ENCODE assay signal across 15 cellular contexts in genomic region chr6:154849475-154849874, GRCh38.
DNase-seq lines count a peak whose midpoint lies in the region; ATAC-seq and TF ChIP-seq lines count a peak whose summit lies in the region.
"Had no signal": no experiment of that assay in that cellular context is flagged by ENCODE, and none has a peak within 500 bp of the region (broad histone marks: within the 10 kb centered on the region; RNA-seq: fewer than 3 reads in every experiment).

No MANE protein-coding gene starts in this region.

- no peaks in the 10 kb centered on the region for H3K9me3 ChIP-seq in CD4-positive, CD25-positive, alpha-beta regulatory T cell (ENCODE audit: control insufficient read depth in 2 of 2, low read length in 2 of 2)
- H3K9me3 ChIP-seq in SK-N-MC (ENCODE audit: low read depth, low read length) (no peaks in the 10 kb centered on the region), osteoblast (ENCODE audit: low read depth, low read length) (no peaks in the 10 kb centered on the region), mammary epithelial cell (replicated peaks; ENCODE audit: insufficient read depth, low read length) (no peaks in the 10 kb centered on the region), mucosa of descending colon (no peaks in the 10 kb centered on the region)
- H3K9me3 ChIP-seq: Peyer's patch had no signal

- no peak for TF ChIP-seq CTCF in fibroblast of villous mesenchyme (IDR thresholded peaks at IDR 0.05; ENCODE audit: insufficient read depth, low read depth, low read length)
- TF ChIP-seq CTCF in osteoblast (IDR thresholded peaks at IDR 0.05; ENCODE audit: extremely low read depth, low read depth, low read length): no peak
- no peak for TF ChIP-seq CTCF in mammary epithelial cell (conservative IDR thresholded peaks at IDR 0.05 in 1 of 2, IDR thresholded peaks at IDR 0.05 in 1 of 2; ENCODE audit: extremely low read depth in 1 of 2, insufficient read depth in 1 of 2, low read depth in 1 of 2, low read length in 2 of 2)
- TF ChIP-seq CTCF in mucosa of descending colon (IDR thresholded peaks at IDR 0.05): no peak
- no peak for TF ChIP-seq CTCF in GM13977 (IDR thresholded peaks at IDR 0.05; ENCODE audit: extremely low read depth, insufficient read depth, missing control alignments)

- H4K20me1 ChIP-seq in osteoblast (ENCODE audit: insufficient read depth, low read length) (peaks cover 47% of the 10 kb centered on the region), mammary epithelial cell (ENCODE audit: insufficient read depth, low read length) (no peaks in the 10 kb centered on the region)

- no peaks in the 10 kb centered on the region for H3K36me3 ChIP-seq in CD4-positive, CD25-positive, alpha-beta regulatory T cell (ENCODE audit: control insufficient read depth, insufficient read depth, low read length)
- H3K36me3 ChIP-seq in SK-N-MC (ENCODE audit: insufficient read depth, low read length) (peaks cover 45% of the 10 kb centered on the region), osteoblast (ENCODE audit: insufficient read depth, low read length) (peaks cover 3% of the 10 kb centered on the region), mammary epithelial cell (ENCODE audit: insufficient read depth, low read length) (no peaks in the 10 kb centered on the region), mucosa of descending colon (ENCODE audit: low read depth) (no peaks in the 10 kb centered on the region)
- H3K36me3 ChIP-seq: Peyer's patch had no signal

- no peak for ATAC-seq in CD4-positive, CD25-positive, alpha-beta regulatory T cell (ENCODE audit: low read depth in 2 of 2)
- no peak for ATAC-seq in mucosa of descending colon

- no peak overlapping the region for H3K4me3 ChIP-seq in CD4-positive, CD25-positive, alpha-beta regulatory T cell (ENCODE audit: low read depth, low read length)
- H3K4me3 ChIP-seq in SK-N-MC: no peak overlapping the region
- H3K4me3 ChIP-seq in fibroblast of villous mesenchyme (ENCODE audit: low read depth, low read length): no peak overlapping the region
- H3K4me3 ChIP-seq in osteoblast (ENCODE audit: insufficient read depth, low read length): no peak overlapping the region
- no peak overlapping the region for H3K4me3 ChIP-seq in mammary epithelial cell (replicated peaks in 1 of 3; ENCODE audit: insufficient read depth in 1 of 3, low read depth in 2 of 3, low read length in 3 of 3)
- H3K4me3 ChIP-seq in mucosa of descending colon: no peak overlapping the region
- H3K4me3 ChIP-seq: Peyer's patch had no signal

- BruUV-seq in mammary epithelial cell (replicated peaks; lab: Mats Ljungman, UMichigan): no TSS peak

- H3K36me3 Mint-ChIP-seq in CD4-positive, CD25-positive, alpha-beta regulatory T cell: peaks cover 37% of the 10 kb centered on the region

- in situ Hi-C loops in mammary epithelial cell (cut with MboI; ENCODE audit: low sequenced_read_pairs in 2 of 2): no loop called here
- in situ Hi-C loops in GM13977 (cut with MboI; ENCODE audit: low pct_unique_long_range_greater_than_20kb, low sequenced_read_pairs, unreplicated experiment): no loop called here

- H3K4me1 Mint-ChIP-seq in CD4-positive, CD25-positive, alpha-beta regulatory T cell: peaks cover 20 to 51% (median 32%) of the 10 kb centered on the region in 4 donors

- peak overlapping the region in 2 of 3 donors; percentile 34 to 47 for H3K27ac Mint-ChIP-seq in CD4-positive, CD25-positive, alpha-beta regulatory T cell
- H3K27ac Mint-ChIP-seq: IgD-negative memory B cell had no signal

- H3K4me1 ChIP-seq in CD4-positive, CD25-positive, alpha-beta regulatory T cell (ENCODE audit: control insufficient read depth, insufficient read depth, low read length, poor library complexity, severe bottlenecking): no peaks in the 10 kb centered on the region
- H3K4me1 ChIP-seq in osteoblast (ENCODE audit: insufficient read depth, low read length) (peaks cover 2% of the 10 kb centered on the region), mammary epithelial cell (ENCODE audit: insufficient read depth, low read length) (no peaks in the 10 kb centered on the region), mucosa of descending colon (ENCODE audit: low read depth) (no peaks in the 10 kb centered on the region)

- H3K79me2 ChIP-seq in osteoblast (ENCODE audit: insufficient read depth, low read length) (peaks cover 85% of the 10 kb centered on the region), mammary epithelial cell (ENCODE audit: insufficient read depth, low read length) (peaks cover 64% of the 10 kb centered on the region)

- WGBS in mammary epithelial cell (ENCODE audit: low coverage, missing lambda C conversion rate): 100% methylated on average over 1 of the region's 1 CpG

- no peaks in the 10 kb centered on the region for H3K27me3 Mint-ChIP-seq in CD4-positive, CD25-positive, alpha-beta regulatory T cell
- H3K27me3 Mint-ChIP-seq: IgD-negative memory B cell had no signal

- H3K9ac ChIP-seq in SK-N-MC (ENCODE audit: insufficient read length): no peak overlapping the region
- H3K9ac ChIP-seq in mammary epithelial cell (ENCODE audit: insufficient read depth, low read length): no peak overlapping the region

- intact Hi-C loops in mammary epithelial cell (cut with micrococcal nuclease) (no loop called here), mucosa of descending colon (cut with DNase I, micrococcal nuclease) (no loop called here)

- no peaks in the 10 kb centered on the region for H3K9me3 Mint-ChIP-seq in CD4-positive, CD25-positive, alpha-beta regulatory T cell
- H3K9me3 Mint-ChIP-seq: IgD-negative memory B cell had no signal

- no peak overlapping the region for H3K4me3 Mint-ChIP-seq in CD4-positive, CD25-positive, alpha-beta regulatory T cell
- H3K4me3 Mint-ChIP-seq: IgD-negative memory B cell had no signal

- no peak overlapping the region for H3K27ac ChIP-seq in CD4-positive, CD25-positive, alpha-beta regulatory T cell (ENCODE audit: insufficient read depth, low read length, poor library complexity, severe bottlenecking)
- peak overlapping the region; percentile 51 for H3K27ac ChIP-seq in SK-N-MC
- H3K27ac ChIP-seq in osteoblast (ENCODE audit: low read depth, low read length): no peak overlapping the region
- no peak overlapping the region for H3K27ac ChIP-seq in mammary epithelial cell (ENCODE audit: insufficient read depth, low read depth, low read length)
- H3K27ac ChIP-seq: Peyer's patch had no signal

- DNase-seq in CD4-positive, CD25-positive, alpha-beta regulatory T cell: no peak
- DNase-seq in SK-N-MC (ENCODE audit: low read depth, low spot score) (no peak), fibroblast of villous mesenchyme (ENCODE audit: low read depth) (peak; percentile 17), osteoblast (ENCODE audit: insufficient read length, low spot score, missing footprints) (peak; percentile 13), mammary epithelial cell (no peak), mucosa of descending colon (no peak), GM13977 (ENCODE audit: low spot score) (no peak)
- DNase-seq: COR-L47, GOT3, Karpas-422, NCI-H1694 treated with DMSO at 0.1 percent for 48 hours, NCI-H2081 treated with DMSO at 0.1 percent for 48 hours, NCI-H524 treated with DMSO at 0.1 percent for 48 hours, Peyer's patch had no signal

- dilution Hi-C loops in mammary epithelial cell (cut with HindIII; ENCODE audit: low sequenced_read_pairs): no loop called here

- CTCF ChIA-PET in mammary epithelial cell (lab: Charles Lee; ENCODE audit: low non-redundant PET): no interaction called here

- H3K27me3 ChIP-seq in CD4-positive, CD25-positive, alpha-beta regulatory T cell (ENCODE audit: control insufficient read depth, insufficient read depth, low read length): no peaks in the 10 kb centered on the region
- H3K27me3 ChIP-seq in osteoblast (ENCODE audit: insufficient read depth, low read length): no peaks in the 10 kb centered on the region
- no peaks in the 10 kb centered on the region for H3K27me3 ChIP-seq in mammary epithelial cell (ENCODE audit: insufficient read depth, low read length)
- H3K27me3 ChIP-seq: Peyer's patch had no signal

- H3K4me2 ChIP-seq in osteoblast (ENCODE audit: insufficient read depth, low read length): no peak overlapping the region
- H3K4me2 ChIP-seq in mammary epithelial cell (ENCODE audit: insufficient read depth, low read depth, low read length): no peak overlapping the region

- H2AFZ ChIP-seq in osteoblast (ENCODE audit: low read length): no peak overlapping the region
- no peak overlapping the region for H2AFZ ChIP-seq in mammary epithelial cell (ENCODE audit: low read depth, low read length)

Comparison
In these comparisons a context has a peak if more than half of its experiments do, and no peak if none do; other contexts are left out.
1. DNase-seq: peak in fibroblast of villous mesenchyme (single experiment) and osteoblast (single experiment); none in CD4-positive, CD25-positive, alpha-beta regulatory T cell (0 of 3), SK-N-MC (single experiment), mammary epithelial cell (single experiment), mucosa of descending colon (0 of 3) and GM13977 (single experiment).